Comparison of ENCODE assay signal across 17 cellular contexts in the genomic region with DNA sequence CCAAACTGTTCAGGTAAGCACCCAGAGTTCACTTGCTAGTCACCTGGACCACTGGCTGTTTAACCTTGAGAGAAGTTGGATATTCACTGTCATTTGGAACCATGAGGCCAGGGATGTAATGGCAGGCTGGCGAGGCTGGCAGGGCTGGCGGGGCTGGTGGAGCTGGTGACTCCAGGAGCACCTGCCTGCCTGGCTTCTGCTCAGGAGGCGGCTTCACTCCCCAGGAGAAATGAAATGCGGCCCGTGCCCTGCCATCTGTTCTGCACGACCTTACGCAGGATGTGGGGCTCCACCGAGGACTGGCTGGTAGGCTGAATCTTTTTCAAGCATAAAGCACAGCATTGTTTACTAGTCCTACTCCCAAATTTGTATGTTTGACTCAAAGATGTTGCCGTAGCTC. TPM values are rescaled to one million over a fixed set of nuclear protein-coding genes. Genes with fewer than 3 reads are reported as not detected.
DNase-seq lines count a peak whose midpoint lies in the region; ATAC-seq and TF ChIP-seq lines count a peak whose summit lies in the region.
"Had no signal": no experiment of that assay in that cellular context is flagged by ENCODE, and none has a peak within 500 bp of the region (broad histone marks: within the 10 kb centered on the region; RNA-seq: fewer than 3 reads in every experiment).

No MANE protein-coding gene starts in this region.

- TF ChIP-seq CTCF in activated CD8-positive, alpha-beta T cell treated with anti-CD3 and anti-CD28 coated beads for 36 hours (IDR thresholded peaks at IDR 0.05): no peak

- H3K36me3 Mint-ChIP-seq in activated CD8-positive, alpha-beta T cell treated with anti-CD3 and anti-CD28 coated beads, Interleukin-2, amount 10 ng/mL, durations not matched to agents 7 days and 5 days (ENCODE audit: low read depth): peaks cover 73% of the 10 kb centered on the region
- H3K36me3 Mint-ChIP-seq in activated CD8-positive, alpha-beta T cell treated with anti-CD3 and anti-CD28 coated beads for 36 hours (ENCODE audit: low read depth): peaks cover 15% of the 10 kb centered on the region

- no peaks in the 10 kb centered on the region for H3K9me3 Mint-ChIP-seq in activated CD8-positive, alpha-beta T cell treated with anti-CD3 and anti-CD28 coated beads, Interleukin-2, amount 10 ng/mL, durations not matched to agents 7 days and 5 days (ENCODE audit: insufficient read depth)
- no peaks in the 10 kb centered on the region for H3K9me3 Mint-ChIP-seq in activated CD8-positive, alpha-beta T cell treated with anti-CD3 and anti-CD28 coated beads for 36 hours
- H3K9me3 Mint-ChIP-seq: CD4-positive, alpha-beta memory T cell had no signal

- no peak for DNase-seq in activated CD8-positive, alpha-beta T cell treated with anti-CD3 and anti-CD28 coated beads, Interleukin-2, amount 10 ng/mL, durations not matched to agents 7 days and 5 days
- DNase-seq in activated CD8-positive, alpha-beta T cell treated with anti-CD3 and anti-CD28 coated beads for 36 hours: no peak
- peak; percentile 68 for DNase-seq in G401 (ENCODE audit: low spot score)
- peak; percentile 64 for DNase-seq in cerebellum (ENCODE audit: low spot score)
- DNase-seq in mesenteric fat pad (ENCODE audit: low spot score): peak; percentile 60
- DNase-seq: 8988T; CD4-positive, alpha-beta memory T cell; DMS153; DMS79; GF-D8; GM23248; HCEC 1CT had no signal

- POLR2A ChIA-PET in activated CD8-positive, alpha-beta T cell treated with anti-CD3 and anti-CD28 coated beads, Interleukin-2, amount 10 ng/mL, durations not matched to agents 7 days and 5 days (lab: Charles Lee): no interaction called here
- POLR2A ChIA-PET in activated CD8-positive, alpha-beta T cell treated with anti-CD3 and anti-CD28 coated beads for 36 hours (lab: Charles Lee): no interaction called here

- H3K4me3 Mint-ChIP-seq in activated CD8-positive, alpha-beta T cell treated with anti-CD3 and anti-CD28 coated beads, Interleukin-2, amount 10 ng/mL, durations not matched to agents 7 days and 5 days: no peak overlapping the region
- H3K4me3 Mint-ChIP-seq in activated CD8-positive, alpha-beta T cell treated with anti-CD3 and anti-CD28 coated beads for 36 hours: no peak overlapping the region
- H3K4me3 Mint-ChIP-seq: CD14-positive monocyte; CD4-positive, alpha-beta memory T cell had no signal

- CTCF ChIA-PET in activated CD8-positive, alpha-beta T cell treated with anti-CD3 and anti-CD28 coated beads, Interleukin-2, amount 10 ng/mL, durations not matched to agents 7 days and 5 days (lab: Charles Lee): interaction anchor here (2.1 kb wide), 1 partner anchor 9 kb away, joined by 7 read pairs; no protein-coding TSS in a partner anchor
- CTCF ChIA-PET in activated CD8-positive, alpha-beta T cell treated with anti-CD3 and anti-CD28 coated beads for 36 hours (lab: Charles Lee): no interaction called here

- H3K27ac Mint-ChIP-seq in activated CD8-positive, alpha-beta T cell treated with anti-CD3 and anti-CD28 coated beads, Interleukin-2, amount 10 ng/mL, durations not matched to agents 7 days and 5 days: peak overlapping the region; percentile 61
- H3K27ac Mint-ChIP-seq in activated CD8-positive, alpha-beta T cell treated with anti-CD3 and anti-CD28 coated beads for 36 hours: no peak overlapping the region

- H3K27me3 Mint-ChIP-seq in activated CD8-positive, alpha-beta T cell treated with anti-CD3 and anti-CD28 coated beads, Interleukin-2, amount 10 ng/mL, durations not matched to agents 7 days and 5 days (ENCODE audit: low read depth): no peaks in the 10 kb centered on the region
- H3K27me3 Mint-ChIP-seq in activated CD8-positive, alpha-beta T cell treated with anti-CD3 and anti-CD28 coated beads for 36 hours: no peaks in the 10 kb centered on the region
- H3K27me3 Mint-ChIP-seq: CD4-positive, alpha-beta memory T cell had no signal

- no peaks in the 10 kb centered on the region for H3K4me1 Mint-ChIP-seq in activated CD8-positive, alpha-beta T cell treated with anti-CD3 and anti-CD28 coated beads, Interleukin-2, amount 10 ng/mL, durations not matched to agents 7 days and 5 days (ENCODE audit: low read depth)
- H3K4me1 Mint-ChIP-seq in activated CD8-positive, alpha-beta T cell treated with anti-CD3 and anti-CD28 coated beads for 36 hours (ENCODE audit: low read depth): no peaks in the 10 kb centered on the region
- H3K4me1 Mint-ChIP-seq: CD4-positive, alpha-beta memory T cell had no signal

- intact Hi-C loops in activated CD8-positive, alpha-beta T cell treated with anti-CD3 and anti-CD28 coated beads for 36 hours (cut with micrococcal nuclease): no loop called here

- in situ Hi-C loops in G401 (cut with HindIII; ENCODE audit: low sequenced_read_pairs): no loop called here

- no peak for ATAC-seq in activated CD8-positive, alpha-beta T cell treated with anti-CD3 and anti-CD28 coated beads, Interleukin-2, amount 10 ng/mL, durations not matched to agents 7 days and 5 days
- no peak for ATAC-seq in activated CD8-positive, alpha-beta T cell treated with anti-CD3 and anti-CD28 coated beads for 36 hours
- ATAC-seq in HG02981 (IDR thresholded peaks at IDR 0.05; ENCODE audit: unreplicated experiment): no peak
- ATAC-seq in GM21723 (IDR thresholded peaks at IDR 0.05; ENCODE audit: unreplicated experiment): no peak
- ATAC-seq: HepG2 had no signal

RNA-seq across cellular contexts. Expression of gene MX1, which starts 22.7 kb away (rescaled TPM):
- total RNA-seq in activated CD8-positive, alpha-beta T cell treated with anti-CD3 and anti-CD28 coated beads, Interleukin-2, amount 10 ng/mL, durations not matched to agents 7 days and 5 days: 100 to 1,000 TPM; 563 to 584 TPM
- 10 to 100 TPM; 39.4 to 40.0 TPM for total RNA-seq in activated CD8-positive, alpha-beta T cell treated with anti-CD3 and anti-CD28 coated beads for 36 hours
- total RNA-seq in G401 (2014; rRNA removed; shearing (Covaris generic)): not detected in 2 replicates
- total RNA-seq in cerebellum (8.2 TPM), mesenteric fat pad (60.3 TPM)

RNA-seq across cellular contexts. Expression of gene MX2, which starts 41.5 kb away (rescaled TPM):
- 10 to 100 TPM; 56.0 to 58.6 TPM for total RNA-seq in activated CD8-positive, alpha-beta T cell treated with anti-CD3 and anti-CD28 coated beads, Interleukin-2, amount 10 ng/mL, durations not matched to agents 7 days and 5 days
- total RNA-seq in activated CD8-positive, alpha-beta T cell treated with anti-CD3 and anti-CD28 coated beads for 36 hours: 10 to 100 TPM in 1 of 2 experiments, 1 to 10 TPM in 1; 9.2 to 10.3 TPM
- total RNA-seq in G401 (2014; rRNA removed; shearing (Covaris generic)): not detected in 2 replicates
- 0.36 TPM for total RNA-seq in cerebellum
- 39.9 TPM for total RNA-seq in mesenteric fat pad
- total RNA-seq: A673 had no signal

Comparison
In these comparisons a context has a peak if more than half of its experiments do, and no peak if none do; other contexts are left out.
1. DNase-seq: peak in G401 (single experiment), cerebellum (single experiment) and mesenteric fat pad (single experiment); none in activated CD8-positive, alpha-beta T cell treated with anti-CD3 and anti-CD28 coated beads, Interleukin-2, amount 10 ng/mL, durations not matched to agents 7 days and 5 days (single experiment) and activated CD8-positive, alpha-beta T cell treated with anti-CD3 and anti-CD28 coated beads for 36 hours (single experiment).